ENCODE assay signal across 1 cellular context in the genomic region with DNA sequence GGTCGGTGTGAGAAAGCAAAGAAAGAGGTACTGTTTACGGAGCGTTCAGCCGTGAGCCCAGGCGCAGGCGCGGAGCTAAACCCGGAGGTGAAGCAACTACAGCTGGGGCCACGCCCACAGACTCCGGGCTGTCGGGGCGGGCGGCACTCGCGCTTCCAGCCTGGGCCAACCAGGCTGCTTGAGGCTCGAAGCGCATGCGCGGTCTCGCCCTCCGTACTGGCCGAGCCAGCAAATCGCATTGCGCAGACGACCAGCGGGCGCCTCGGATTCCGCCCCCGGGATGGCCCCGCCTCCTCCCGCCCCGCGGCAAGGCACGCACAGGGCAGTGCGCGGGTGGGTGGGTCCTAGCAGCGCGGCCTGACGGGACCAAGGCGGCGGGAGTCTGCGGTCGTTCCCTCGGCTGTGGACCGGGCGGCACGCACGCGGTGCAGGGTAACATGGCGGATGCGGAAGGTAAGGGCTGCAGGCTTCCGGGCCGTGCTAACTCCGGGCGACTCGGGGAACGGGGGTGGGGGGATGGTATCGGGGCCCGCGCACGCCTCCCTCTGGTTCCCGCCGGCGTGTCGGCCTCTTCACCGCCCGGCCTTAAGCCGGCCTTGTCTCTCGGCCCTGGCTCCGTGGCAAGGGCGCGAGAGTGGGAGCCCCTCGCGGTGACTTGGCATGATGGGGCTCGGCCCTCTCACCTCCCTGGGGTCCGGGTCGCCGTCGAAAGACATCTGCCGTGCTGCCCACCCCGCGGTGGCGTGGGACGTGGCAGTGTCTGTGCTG.
TF ChIP-seq lines count a peak whose summit lies in the region.

A gene (plus strand): TSS at position 336 of the 768 bp plus-strand sequence. CDS start 102 bp downstream, at position 438.

TF ChIP-seq in K562, 482 proteins besides CTCF, POLR2A, EP300 and RAD21 (continued from another document and continues in another):
- TF ChIP-seq POLR2B (IDR thresholded peaks at IDR 0.05; ENCODE audit: low read depth, partially characterized antibody) (peak; percentile 8), GATAD2B (IDR thresholded peaks at IDR 0.05; ENCODE audit: borderline replicate concordance) (no peak), SP1 (CRISPR knock-in tag; IDR thresholded peaks at IDR 0.05) (peak; percentile 81), FOXK2 (conservative IDR thresholded peaks at IDR 0.05 in 1 of 2, IDR thresholded peaks at IDR 0.05 in 1 of 2; ENCODE audit: low read depth in 2 of 2) (peak; percentile 62 to 84; a peak in 2 of 4 replicates), TEAD1 (CRISPR knock-in tag; IDR thresholded peaks at IDR 0.05) (peak in 1 of 2 experiments; percentile 54; a peak in 1 of 4 replicates), KDM5B (IDR thresholded peaks at IDR 0.05; ENCODE audit: insufficient replicate concordance, low read depth, low read length) (peak; percentile 63), PURB (CRISPR knock-in tag; IDR thresholded peaks at IDR 0.05; ENCODE audit: low read depth) (no peak), ESRRA (IDR thresholded peaks at IDR 0.05; ENCODE audit: borderline replicate concordance, low read depth) (peak; percentile 45; the same call in 1 of the 2 replicates), TAF1 (IDR thresholded peaks at IDR 0.05; ENCODE audit: control insufficient read depth, extremely low read depth, insufficient read depth, low read length, severe bottlenecking) (peak; percentile 67), ZBED1 (IDR thresholded peaks at IDR 0.05) (0 out of 2 replicates have a peak, but pooled peaks have one; percentile 29), ZKSCAN3 (CRISPR knock-in tag; IDR thresholded peaks at IDR 0.05) (no peak), U2AF2 (optimal IDR thresholded peaks at IDR 0.05; ENCODE audit: low read depth, low read length) (no peak), KHSRP (IDR thresholded peaks at IDR 0.05) (no peak), RBBP5 (IDR thresholded peaks at IDR 0.05; ENCODE audit: borderline replicate concordance, insufficient read depth, low read length, poor library complexity, severe bottlenecking) (peak; percentile 55), C11orf30 (IDR thresholded peaks at IDR 0.05; ENCODE audit: low read depth) (0 out of 2 replicates have a peak, but pooled peaks have one; percentile 21), PCBP1 (IDR thresholded peaks at IDR 0.05; ENCODE audit: low read depth, low read length, poor library complexity, severe bottlenecking) (peak; percentile 78), SMAD1 (IDR thresholded peaks at IDR 0.05; ENCODE audit: low read depth, low read length, partially characterized antibody) (peak; percentile 15), GABPB1 (CRISPR knock-in tag; IDR thresholded peaks at IDR 0.05) (peak; percentile 88), POLR2G (IDR thresholded peaks at IDR 0.05; ENCODE audit: low read depth, low read length) (peak; percentile 95), PRPF4 (IDR thresholded peaks at IDR 0.05; ENCODE audit: insufficient read depth, low read depth, low read length, poor library complexity, severe bottlenecking) (peak; percentile 75), GTF2E2 (tag; IDR thresholded peaks at IDR 0.05) (peak; percentile 58; the same call in 1 of the 2 replicates), POLR2AphosphoS5 (IDR thresholded peaks at IDR 0.05; ENCODE audit: control insufficient read depth, insufficient read depth, low read depth, low read length) (peak; percentile 51; the same call in 1 of the 2 replicates), SAP30 (IDR thresholded peaks at IDR 0.05; ENCODE audit: borderline replicate concordance, insufficient read depth, low read depth, low read length, poor library complexity, severe bottlenecking) (peak; percentile 27), RBM25 (IDR thresholded peaks at IDR 0.05; ENCODE audit: low read depth, low read length, severe bottlenecking) (peak; percentile 42), MXI1 (IDR thresholded peaks at IDR 0.05; ENCODE audit: low read depth, low read length) (0 out of 2 replicates have a peak, but pooled peaks have one; percentile 15)
- TF ChIP-seq, protein P1, sequence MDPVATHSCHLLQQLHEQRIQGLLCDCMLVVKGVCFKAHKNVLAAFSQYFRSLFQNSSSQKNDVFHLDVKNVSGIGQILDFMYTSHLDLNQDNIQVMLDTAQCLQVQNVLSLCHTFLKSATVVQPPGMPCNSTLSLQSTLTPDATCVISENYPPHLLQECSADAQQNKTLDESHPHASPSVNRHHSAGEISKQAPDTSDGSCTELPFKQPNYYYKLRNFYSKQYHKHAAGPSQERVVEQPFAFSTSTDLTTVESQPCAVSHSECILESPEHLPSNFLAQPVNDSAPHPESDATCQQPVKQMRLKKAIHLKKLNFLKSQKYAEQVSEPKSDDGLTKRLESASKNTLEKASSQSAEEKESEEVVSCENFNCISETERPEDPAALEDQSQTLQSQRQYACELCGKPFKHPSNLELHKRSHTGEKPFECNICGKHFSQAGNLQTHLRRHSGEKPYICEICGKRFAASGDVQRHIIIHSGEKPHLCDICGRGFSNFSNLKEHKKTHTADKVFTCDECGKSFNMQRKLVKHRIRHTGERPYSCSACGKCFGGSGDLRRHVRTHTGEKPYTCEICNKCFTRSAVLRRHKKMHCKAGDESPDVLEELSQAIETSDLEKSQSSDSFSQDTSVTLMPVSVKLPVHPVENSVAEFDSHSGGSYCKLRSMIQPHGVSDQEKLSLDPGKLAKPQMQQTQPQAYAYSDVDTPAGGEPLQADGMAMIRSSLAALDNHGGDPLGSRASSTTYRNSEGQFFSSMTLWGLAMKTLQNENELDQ (CRISPR knock-in tag; IDR thresholded peaks at IDR 0.05; ENCODE audit: borderline replicate concordance) = no peak
- TF ChIP-seq, protein P2, sequence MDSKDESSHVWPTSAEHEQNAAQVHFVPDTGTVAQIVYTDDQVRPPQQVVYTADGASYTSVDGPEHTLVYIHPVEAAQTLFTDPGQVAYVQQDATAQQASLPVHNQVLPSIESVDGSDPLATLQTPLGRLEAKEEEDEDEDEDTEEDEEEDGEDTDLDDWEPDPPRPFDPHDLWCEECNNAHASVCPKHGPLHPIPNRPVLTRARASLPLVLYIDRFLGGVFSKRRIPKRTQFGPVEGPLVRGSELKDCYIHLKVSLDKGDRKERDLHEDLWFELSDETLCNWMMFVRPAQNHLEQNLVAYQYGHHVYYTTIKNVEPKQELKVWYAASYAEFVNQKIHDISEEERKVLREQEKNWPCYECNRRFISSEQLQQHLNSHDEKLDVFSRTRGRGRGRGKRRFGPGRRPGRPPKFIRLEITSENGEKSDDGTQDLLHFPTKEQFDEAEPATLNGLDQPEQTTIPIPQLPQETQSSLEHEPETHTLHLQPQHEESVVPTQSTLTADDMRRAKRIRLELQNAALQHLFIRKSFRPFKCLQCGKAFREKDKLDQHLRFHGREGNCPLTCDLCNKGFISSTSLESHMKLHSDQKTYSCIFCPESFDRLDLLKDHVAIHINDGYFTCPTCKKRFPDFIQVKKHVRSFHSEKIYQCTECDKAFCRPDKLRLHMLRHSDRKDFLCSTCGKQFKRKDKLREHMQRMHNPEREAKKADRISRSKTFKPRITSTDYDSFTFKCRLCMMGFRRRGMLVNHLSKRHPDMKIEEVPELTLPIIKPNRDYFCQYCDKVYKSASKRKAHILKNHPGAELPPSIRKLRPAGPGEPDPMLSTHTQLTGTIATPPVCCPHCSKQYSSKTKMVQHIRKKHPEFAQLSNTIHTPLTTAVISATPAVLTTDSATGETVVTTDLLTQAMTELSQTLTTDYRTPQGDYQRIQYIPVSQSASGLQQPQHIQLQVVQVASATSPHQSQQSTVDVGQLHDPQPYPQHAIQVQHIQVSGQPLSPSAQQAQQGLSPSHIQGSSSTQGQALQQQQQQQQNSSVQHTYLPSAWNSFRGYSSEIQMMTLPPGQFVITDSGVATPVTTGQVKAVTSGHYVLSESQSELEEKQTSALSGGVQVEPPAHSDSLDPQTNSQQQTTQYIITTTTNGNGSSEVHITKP (IDR thresholded peaks at IDR 0.05; ENCODE audit: partially characterized antibody) = peak; percentile 6
- TF ChIP-seq, protein P3, sequence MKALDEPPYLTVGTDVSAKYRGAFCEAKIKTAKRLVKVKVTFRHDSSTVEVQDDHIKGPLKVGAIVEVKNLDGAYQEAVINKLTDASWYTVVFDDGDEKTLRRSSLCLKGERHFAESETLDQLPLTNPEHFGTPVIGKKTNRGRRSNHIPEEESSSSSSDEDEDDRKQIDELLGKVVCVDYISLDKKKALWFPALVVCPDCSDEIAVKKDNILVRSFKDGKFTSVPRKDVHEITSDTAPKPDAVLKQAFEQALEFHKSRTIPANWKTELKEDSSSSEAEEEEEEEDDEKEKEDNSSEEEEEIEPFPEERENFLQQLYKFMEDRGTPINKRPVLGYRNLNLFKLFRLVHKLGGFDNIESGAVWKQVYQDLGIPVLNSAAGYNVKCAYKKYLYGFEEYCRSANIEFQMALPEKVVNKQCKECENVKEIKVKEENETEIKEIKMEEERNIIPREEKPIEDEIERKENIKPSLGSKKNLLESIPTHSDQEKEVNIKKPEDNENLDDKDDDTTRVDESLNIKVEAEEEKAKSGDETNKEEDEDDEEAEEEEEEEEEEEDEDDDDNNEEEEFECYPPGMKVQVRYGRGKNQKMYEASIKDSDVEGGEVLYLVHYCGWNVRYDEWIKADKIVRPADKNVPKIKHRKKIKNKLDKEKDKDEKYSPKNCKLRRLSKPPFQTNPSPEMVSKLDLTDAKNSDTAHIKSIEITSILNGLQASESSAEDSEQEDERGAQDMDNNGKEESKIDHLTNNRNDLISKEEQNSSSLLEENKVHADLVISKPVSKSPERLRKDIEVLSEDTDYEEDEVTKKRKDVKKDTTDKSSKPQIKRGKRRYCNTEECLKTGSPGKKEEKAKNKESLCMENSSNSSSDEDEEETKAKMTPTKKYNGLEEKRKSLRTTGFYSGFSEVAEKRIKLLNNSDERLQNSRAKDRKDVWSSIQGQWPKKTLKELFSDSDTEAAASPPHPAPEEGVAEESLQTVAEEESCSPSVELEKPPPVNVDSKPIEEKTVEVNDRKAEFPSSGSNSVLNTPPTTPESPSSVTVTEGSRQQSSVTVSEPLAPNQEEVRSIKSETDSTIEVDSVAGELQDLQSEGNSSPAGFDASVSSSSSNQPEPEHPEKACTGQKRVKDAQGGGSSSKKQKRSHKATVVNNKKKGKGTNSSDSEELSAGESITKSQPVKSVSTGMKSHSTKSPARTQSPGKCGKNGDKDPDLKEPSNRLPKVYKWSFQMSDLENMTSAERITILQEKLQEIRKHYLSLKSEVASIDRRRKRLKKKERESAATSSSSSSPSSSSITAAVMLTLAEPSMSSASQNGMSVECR (CRISPR knock-in tag; IDR thresholded peaks at IDR 0.05) = peak; percentile 68
- TF ChIP-seq, protein P4, sequence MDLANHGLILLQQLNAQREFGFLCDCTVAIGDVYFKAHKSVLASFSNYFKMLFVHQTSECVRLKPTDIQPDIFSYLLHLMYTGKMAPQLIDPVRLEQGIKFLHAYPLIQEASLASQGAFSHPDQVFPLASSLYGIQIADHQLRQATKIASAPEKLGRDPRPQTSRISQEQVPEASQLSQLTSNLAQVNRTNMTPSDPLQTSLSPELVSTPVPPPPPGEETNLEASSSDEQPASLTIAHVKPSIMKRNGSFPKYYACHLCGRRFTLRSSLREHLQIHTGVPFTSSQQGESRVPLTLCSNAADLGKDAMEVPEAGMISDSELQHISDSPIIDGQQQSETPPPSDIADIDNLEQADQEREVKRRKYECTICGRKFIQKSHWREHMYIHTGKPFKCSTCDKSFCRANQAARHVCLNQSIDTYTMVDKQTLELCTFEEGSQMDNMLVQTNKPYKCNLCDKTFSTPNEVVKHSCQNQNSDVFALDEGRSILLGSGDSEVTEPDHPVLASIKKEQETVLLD (IDR thresholded peaks at IDR 0.05) = peak; percentile 93
- TF ChIP-seq, protein P5, sequence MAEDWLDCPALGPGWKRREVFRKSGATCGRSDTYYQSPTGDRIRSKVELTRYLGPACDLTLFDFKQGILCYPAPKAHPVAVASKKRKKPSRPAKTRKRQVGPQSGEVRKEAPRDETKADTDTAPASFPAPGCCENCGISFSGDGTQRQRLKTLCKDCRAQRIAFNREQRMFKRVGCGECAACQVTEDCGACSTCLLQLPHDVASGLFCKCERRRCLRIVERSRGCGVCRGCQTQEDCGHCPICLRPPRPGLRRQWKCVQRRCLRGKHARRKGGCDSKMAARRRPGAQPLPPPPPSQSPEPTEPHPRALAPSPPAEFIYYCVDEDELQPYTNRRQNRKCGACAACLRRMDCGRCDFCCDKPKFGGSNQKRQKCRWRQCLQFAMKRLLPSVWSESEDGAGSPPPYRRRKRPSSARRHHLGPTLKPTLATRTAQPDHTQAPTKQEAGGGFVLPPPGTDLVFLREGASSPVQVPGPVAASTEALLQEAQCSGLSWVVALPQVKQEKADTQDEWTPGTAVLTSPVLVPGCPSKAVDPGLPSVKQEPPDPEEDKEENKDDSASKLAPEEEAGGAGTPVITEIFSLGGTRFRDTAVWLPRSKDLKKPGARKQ (CRISPR knock-in tag; IDR thresholded peaks at IDR 0.05) = no peak
- TF ChIP-seq, protein P6, sequence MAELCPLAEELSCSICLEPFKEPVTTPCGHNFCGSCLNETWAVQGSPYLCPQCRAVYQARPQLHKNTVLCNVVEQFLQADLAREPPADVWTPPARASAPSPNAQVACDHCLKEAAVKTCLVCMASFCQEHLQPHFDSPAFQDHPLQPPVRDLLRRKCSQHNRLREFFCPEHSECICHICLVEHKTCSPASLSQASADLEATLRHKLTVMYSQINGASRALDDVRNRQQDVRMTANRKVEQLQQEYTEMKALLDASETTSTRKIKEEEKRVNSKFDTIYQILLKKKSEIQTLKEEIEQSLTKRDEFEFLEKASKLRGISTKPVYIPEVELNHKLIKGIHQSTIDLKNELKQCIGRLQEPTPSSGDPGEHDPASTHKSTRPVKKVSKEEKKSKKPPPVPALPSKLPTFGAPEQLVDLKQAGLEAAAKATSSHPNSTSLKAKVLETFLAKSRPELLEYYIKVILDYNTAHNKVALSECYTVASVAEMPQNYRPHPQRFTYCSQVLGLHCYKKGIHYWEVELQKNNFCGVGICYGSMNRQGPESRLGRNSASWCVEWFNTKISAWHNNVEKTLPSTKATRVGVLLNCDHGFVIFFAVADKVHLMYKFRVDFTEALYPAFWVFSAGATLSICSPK (IDR thresholded peaks at IDR 0.05; ENCODE audit: borderline replicate concordance) = no peak
